In the genomic region with DNA sequence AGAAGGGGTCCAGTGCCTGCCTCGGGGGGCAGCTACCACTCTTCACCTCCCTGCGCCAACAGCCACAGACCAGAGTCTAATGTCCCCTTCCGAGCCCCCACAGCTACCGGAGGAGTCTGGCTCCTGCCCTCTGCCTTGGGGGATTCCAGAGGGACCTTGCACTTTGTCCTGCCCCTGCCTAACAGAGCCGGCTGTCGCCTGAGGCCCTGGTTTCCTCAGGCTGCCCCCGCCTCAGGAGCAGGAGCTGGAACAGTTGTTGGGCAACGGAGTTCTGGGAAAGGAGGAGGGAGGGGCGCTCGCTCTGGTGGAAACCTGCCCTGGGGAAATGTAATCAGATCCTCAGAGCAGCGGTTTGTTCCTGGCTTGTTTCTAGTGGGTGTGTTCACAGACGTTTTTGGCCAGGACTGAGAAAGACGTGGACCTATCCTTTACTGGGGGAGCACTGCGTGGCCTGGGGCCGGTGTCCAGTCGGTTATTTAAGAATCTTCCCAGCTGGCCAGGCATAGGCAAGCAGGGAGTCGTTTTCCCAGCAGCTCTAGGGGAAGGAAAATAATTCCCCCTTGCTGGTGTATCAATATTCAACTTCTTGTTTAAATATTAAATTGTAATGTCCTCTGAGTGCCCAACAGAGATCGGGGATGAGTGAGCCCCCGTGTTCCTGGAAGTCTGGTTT, we compare ENCODE assay signal across 8 cellular contexts. TPM values are rescaled to one million over a fixed set of nuclear protein-coding genes. Genes with fewer than 3 reads are reported as not detected.
DNase-seq lines count a peak whose midpoint lies in the region; ATAC-seq and TF ChIP-seq lines count a peak whose summit lies in the region.

No MANE protein-coding gene starts in this region.

- TF ChIP-seq CTCF in AG10803 (conservative IDR thresholded peaks at IDR 0.05; ENCODE audit: low read length): no peak
- TF ChIP-seq CTCF in retinal pigment epithelial cell (conservative IDR thresholded peaks at IDR 0.05; ENCODE audit: low read depth, low read length): no peak

- H3K4me3 ChIP-seq in AG10803 (ENCODE audit: low read length) (no peak overlapping the region), retinal pigment epithelial cell (ENCODE audit: low read length) (peak overlapping the region; percentile 14)

- peak; percentile 69 for ATAC-seq in left ventricle myocardium superior

- peak; percentile 92 for DNase-seq in AG10803 (ENCODE audit: low read depth)
- peak; percentile 14 for DNase-seq in NCI-H1436 treated with DMSO at 0.1 percent for 48 hours (lab: John Stamatoyannopoulos, UW)
- DNase-seq in amniotic epithelial cell (ENCODE audit: low read depth): peak; percentile 88
- peak; percentile 90 for DNase-seq in left ventricle myocardium superior
- no peak for DNase-seq in retinal pigment epithelial cell (ENCODE audit: low read depth)
- no peak for DNase-seq in cerebellum (ENCODE audit: low spot score)
- DNase-seq in GM19240 (ENCODE audit: insufficient read length, low spot score): no peak
- DNase-seq in 8988T: no peak

- intact Hi-C loops in left ventricle myocardium superior (cut with micrococcal nuclease): no loop called here

RNA-seq across cellular contexts. Expression of a gene that starts 32.3 kb away (rescaled TPM):
- total RNA-seq in left ventricle myocardium superior (81.7 TPM), cerebellum (3.5 TPM)

RNA-seq across cellular contexts. Expression of a gene that starts 39.2 kb away (rescaled TPM):
- total RNA-seq in left ventricle myocardium superior (283 TPM), cerebellum (17.0 TPM)

RNA-seq across cellular contexts. Expression of a gene that starts 48.0 kb away (rescaled TPM):
- total RNA-seq in left ventricle myocardium superior (0.55 TPM), cerebellum (1.7 TPM)

Comparison
In these comparisons a context has a peak if more than half of its experiments do, and no peak if none do; other contexts are left out.
1. DNase-seq: peak in AG10803 (single experiment), NCI-H1436 treated with DMSO at 0.1 percent for 48 hours (single experiment), amniotic epithelial cell (single experiment) and left ventricle myocardium superior (single experiment); none in retinal pigment epithelial cell (single experiment), cerebellum (single experiment), GM19240 (single experiment) and 8988T (single experiment).
2. RNA of a gene that starts 32.3 kb away (total RNA-seq): 81.7 TPM in left ventricle myocardium superior (single experiment); 3.5 TPM in cerebellum (single experiment); every median in the first group is over 10 times any median in the second.
3. RNA of a gene that starts 39.2 kb away (total RNA-seq): 283 TPM in left ventricle myocardium superior (single experiment); 17.0 TPM in cerebellum (single experiment); every median in the first group is over 10 times any median in the second.